9 cellular contexts compared by ENCODE assay signal in the genomic region with DNA sequence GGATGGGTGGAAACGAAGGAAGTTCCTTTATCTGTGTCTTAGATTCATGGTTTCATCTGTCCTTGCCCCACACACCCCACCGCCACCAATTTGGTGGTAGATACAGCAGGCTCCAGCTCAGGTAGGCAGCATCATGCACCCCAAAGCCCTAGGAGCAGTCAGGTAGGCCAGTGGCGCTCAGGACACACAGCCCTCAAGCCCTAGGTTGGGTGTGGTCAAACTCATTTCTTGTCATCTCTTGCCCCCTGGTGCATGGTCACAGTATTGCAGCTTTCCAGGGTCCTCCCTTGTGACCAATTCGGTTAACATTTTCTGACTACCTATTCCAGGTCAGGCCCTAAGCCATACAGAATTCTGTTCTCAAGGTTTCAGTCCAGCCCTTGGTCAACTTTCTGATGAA. TPM values are rescaled to one million over a fixed set of nuclear protein-coding genes. Genes with fewer than 3 reads are reported as not detected.
A peak's percentile ranks its signal among the peaks of the same experiment; 100 is the strongest.
DNase-seq lines count a peak whose midpoint lies in the region; ATAC-seq, FAIRE-seq and TF ChIP-seq lines count a peak whose summit lies in the region.
"Had no signal": no experiment of that assay in that cellular context is flagged by ENCODE, and none has a peak within 500 bp of the region (broad histone marks: within the 10 kb centered on the region; RNA-seq: fewer than 3 reads in every experiment).

No MANE protein-coding gene starts in this region.

- no peaks in the 10 kb centered on the region for H3K27me3 ChIP-seq in CD8-positive, alpha-beta T cell (ENCODE audit: insufficient read depth, low read length)
- peaks cover 44% of the 10 kb centered on the region for H3K27me3 ChIP-seq in adipocyte (replicated peaks; ENCODE audit: control insufficient read depth, insufficient read depth, low read length)
- no peaks in the 10 kb centered on the region for H3K27me3 ChIP-seq in keratinocyte (ENCODE audit: control insufficient read depth, extremely low read depth, insufficient read depth, low read length)

- peaks cover 10% of the 10 kb centered on the region for H3K27me3 Mint-ChIP-seq in CD8-positive, alpha-beta T cell (ENCODE audit: low read depth)

- no peak overlapping the region for H3K4me3 ChIP-seq in CD8-positive, alpha-beta T cell (ENCODE audit: low read depth, low read length)
- H3K4me3 ChIP-seq in adipocyte (ENCODE audit: low read length) (no peak overlapping the region), keratinocyte (ENCODE audit: control insufficient read depth in 2 of 3, extremely low read depth in 1 of 3, insufficient read depth in 2 of 3, low read depth in 1 of 3, low read length in 3 of 3) (no peak overlapping the region)

- FAIRE-seq in keratinocyte (lab: Jason Lieb, UNC): peak; percentile 52
- FAIRE-seq: TTC549 had no signal

- POLR2A ChIA-PET in CD8-positive, alpha-beta T cell (lab: Charles Lee): no interaction called here

- no peaks in the 10 kb centered on the region for H3K4me1 Mint-ChIP-seq in CD8-positive, alpha-beta T cell (ENCODE audit: low read depth)

- H4K20me1 ChIP-seq in keratinocyte (ENCODE audit: control insufficient read depth, extremely low read depth, insufficient read depth, low read length): no peaks in the 10 kb centered on the region

- H3K36me3 Mint-ChIP-seq in CD8-positive, alpha-beta T cell: no peaks in the 10 kb centered on the region

- CTCF ChIA-PET in CD8-positive, alpha-beta T cell (lab: Charles Lee): interaction anchor here (1.2 kb wide), 1 partner anchor 529 kb away, joined by 4 read pairs; no protein-coding TSS in a partner anchor

- dilution Hi-C loops in keratinocyte (cut with MboI; ENCODE audit: extremely low pct_ligation_motif_present, low sequenced_read_pairs): no loop called here

- no peak overlapping the region for H3K27ac Mint-ChIP-seq in CD8-positive, alpha-beta T cell

- TF ChIP-seq CTCF in CD8-positive, alpha-beta T cell (IDR thresholded peaks at IDR 0.05): peak; percentile 44
- peak; percentile 50 to 76 (median 59) for TF ChIP-seq CTCF in keratinocyte (optimal IDR thresholded peaks at IDR 0.05 in 1 of 3, IDR thresholded peaks at IDR 0.05 in 1 of 3, conservative IDR thresholded peaks at IDR 0.05 in 1 of 3; ENCODE audit: extremely low read depth in 1 of 3, insufficient read depth in 2 of 3, low read length in 3 of 3)

- DNase-seq in CD8-positive, alpha-beta T cell: peak; percentile 6 to 65 (median 30)
- DNase-seq in HK-2 (ENCODE audit: unreplicated experiment): peak; percentile 42
- peak; percentile 1 for DNase-seq in SKM-1 treated with dmso at 0.1 percent for 144 hours (lab: John Stamatoyannopoulos, UW; ENCODE audit: unreplicated experiment)
- DNase-seq in adipocyte (ENCODE audit: low read depth): peak; percentile 29
- DNase-seq in keratinocyte (ENCODE audit: low read depth, low spot score): peak; percentile 1
- DNase-seq in stimulated activated CD8-positive, alpha-beta memory T cell treated with anti-CD3 and anti-CD28 coated beads, Interleukin-12 subunit alpha, Interleukin-12 subunit beta, amount 100 ng/mL, for 1 hour (ENCODE audit: low read depth): peak; percentile 31

- H3K9ac ChIP-seq in adipocyte (ENCODE audit: low read length) (no peak overlapping the region), keratinocyte (ENCODE audit: control insufficient read depth, extremely low read depth, insufficient read depth, low read length) (no peak overlapping the region)

- intact Hi-C loops in CD8-positive, alpha-beta T cell (cut with DNase I, micrococcal nuclease): loop anchor here (1.0 to 5.0 kb wide), 4 partner anchors 288 to 909 kb away; no protein-coding TSS in a partner anchor

- no peaks in the 10 kb centered on the region for H3K36me3 ChIP-seq in CD8-positive, alpha-beta T cell (ENCODE audit: insufficient read depth, low read length)
- no peaks in the 10 kb centered on the region for H3K36me3 ChIP-seq in adipocyte (ENCODE audit: control insufficient read depth, insufficient read depth, low read length, severe bottlenecking)
- no peaks in the 10 kb centered on the region for H3K36me3 ChIP-seq in keratinocyte (ENCODE audit: control insufficient read depth in 2 of 2, extremely low read depth in 1 of 2, insufficient read depth in 2 of 2, low read length in 2 of 2)

- H3K4me1 ChIP-seq in CD8-positive, alpha-beta T cell (ENCODE audit: insufficient read depth, low read length): no peaks in the 10 kb centered on the region
- H3K4me1 ChIP-seq in adipocyte (ENCODE audit: control insufficient read depth, insufficient read depth, low read length) (no peaks in the 10 kb centered on the region), keratinocyte (ENCODE audit: control insufficient read depth, extremely low read depth, insufficient read depth, low read length) (no peaks in the 10 kb centered on the region)

- H3K9me3 Mint-ChIP-seq in CD8-positive, alpha-beta T cell: no peaks in the 10 kb centered on the region

- no peaks in the 10 kb centered on the region for H3K9me1 ChIP-seq in keratinocyte (ENCODE audit: control insufficient read depth, extremely low read depth, insufficient read depth, low read length)

- H3K9me3 ChIP-seq in CD8-positive, alpha-beta T cell (ENCODE audit: low read length): no peaks in the 10 kb centered on the region
- H3K9me3 ChIP-seq in adipocyte (ENCODE audit: control insufficient read depth, low read length): no peaks in the 10 kb centered on the region
- H3K9me3 ChIP-seq in keratinocyte (ENCODE audit: control insufficient read depth, low read depth, low read length): no peaks in the 10 kb centered on the region

- H3K4me3 Mint-ChIP-seq in CD8-positive, alpha-beta T cell: no peak overlapping the region

- peak; percentile 34 for ATAC-seq in CD8-positive, alpha-beta T cell
- ATAC-seq in GM18907 (IDR thresholded peaks at IDR 0.05; ENCODE audit: unreplicated experiment) (peak; percentile 95), HG02970 (IDR thresholded peaks at IDR 0.05; ENCODE audit: low FRiP score, unreplicated experiment) (no peak)

- no peak overlapping the region for H3K4me2 ChIP-seq in keratinocyte (ENCODE audit: control insufficient read depth, extremely low read depth, insufficient read depth, low read depth, low read length)

- no peak overlapping the region for H2AFZ ChIP-seq in keratinocyte (ENCODE audit: control insufficient read depth, low read length)

- H3K27ac ChIP-seq in CD8-positive, alpha-beta T cell (ENCODE audit: low read depth, low read length): no peak overlapping the region
- no peak overlapping the region for H3K27ac ChIP-seq in keratinocyte (ENCODE audit: control insufficient read depth, insufficient read depth, low read length)

- no peaks in the 10 kb centered on the region for H3K79me2 ChIP-seq in keratinocyte (ENCODE audit: control insufficient read depth, insufficient read depth, low read length)

RNA-seq across cellular contexts. Expression of gene PRRG3, which starts 14.5 kb away (rescaled TPM):
- total RNA-seq in CD8-positive, alpha-beta T cell: not detected
- not detected in 3 replicates for polyA plus RNA-seq in keratinocyte
- not detected for polyA plus RNA-seq in keratinocyte (2011; ENCODE audit: low read depth)
- polyA plus RNA-seq in keratinocyte (2011; cell fraction: cytosol; rRNA removed): not detected in 2 replicates
- not detected in 2 replicates for polyA plus RNA-seq in keratinocyte (2011; cell fraction: nucleus; rRNA removed)
- polyA plus RNA-seq in keratinocyte (2012; ENCODE audit: low replicate concordance): not detected in 2 replicates
- polyA minus RNA-seq in keratinocyte: not detected in 3 replicates
- polyA minus RNA-seq in keratinocyte (2011; cell fraction: cytosol; rRNA and poly(A)+ RNA removed): not detected
- not detected in 2 replicates for polyA minus RNA-seq in keratinocyte (2011; cell fraction: nucleus; rRNA and poly(A)+ RNA removed)

RNA-seq across cellular contexts. Expression of gene FATE1, which starts 35.0 kb away (rescaled TPM):
- not detected for total RNA-seq in CD8-positive, alpha-beta T cell
- polyA plus RNA-seq in keratinocyte: not detected in 3 replicates
- not detected for polyA plus RNA-seq in keratinocyte (2011; ENCODE audit: low read depth)
- polyA plus RNA-seq in keratinocyte (2011; cell fraction: cytosol; rRNA removed): not detected in 2 replicates
- not detected in 2 replicates for polyA plus RNA-seq in keratinocyte (2011; cell fraction: nucleus; rRNA removed)
- polyA plus RNA-seq in keratinocyte (2012; ENCODE audit: low replicate concordance): not detected in 2 replicates
- not detected in 3 replicates for polyA minus RNA-seq in keratinocyte
- not detected for polyA minus RNA-seq in keratinocyte (2011; cell fraction: cytosol; rRNA and poly(A)+ RNA removed)
- polyA minus RNA-seq in keratinocyte (2011; cell fraction: nucleus; rRNA and poly(A)+ RNA removed): not detected in 2 replicates

RNA-seq across cellular contexts. Expression of gene CNGA2, which starts 53.7 kb away (rescaled TPM):
- not detected for total RNA-seq in CD8-positive, alpha-beta T cell
- polyA plus RNA-seq in keratinocyte: not detected in 3 replicates
- not detected for polyA plus RNA-seq in keratinocyte (2011; ENCODE audit: low read depth)
- not detected in 2 replicates for polyA plus RNA-seq in keratinocyte (2011; cell fraction: cytosol; rRNA removed)
- not detected in 2 replicates for polyA plus RNA-seq in keratinocyte (2011; cell fraction: nucleus; rRNA removed)
- not detected in 2 replicates for polyA plus RNA-seq in keratinocyte (2012; ENCODE audit: low replicate concordance)
- not detected in 3 replicates for polyA minus RNA-seq in keratinocyte
- not detected for polyA minus RNA-seq in keratinocyte (2011; cell fraction: cytosol; rRNA and poly(A)+ RNA removed)
- polyA minus RNA-seq in keratinocyte (2011; cell fraction: nucleus; rRNA and poly(A)+ RNA removed): not detected in 2 replicates
